16 cellular contexts compared by ENCODE assay signal in the genomic region with DNA sequence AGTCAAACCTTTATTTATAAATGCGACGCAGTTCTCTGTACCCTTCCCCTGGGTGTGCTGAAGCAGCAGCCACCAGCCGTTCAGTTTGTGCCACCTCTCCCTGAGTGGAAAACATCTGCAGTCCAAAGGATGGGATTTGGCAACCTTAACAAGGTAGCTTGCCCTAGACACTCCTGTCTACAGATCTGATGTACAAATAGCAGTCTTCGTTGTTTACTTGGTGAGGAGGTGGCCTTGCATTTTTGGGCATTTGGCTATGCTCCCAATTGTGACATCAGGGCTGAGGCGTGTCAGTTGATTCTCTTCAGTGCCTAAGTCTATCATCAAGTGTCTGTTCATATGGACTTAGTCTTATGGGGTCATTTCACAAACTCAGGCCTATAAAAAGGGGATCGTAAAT.
"Had no signal": no experiment of that assay in that cellular context is flagged by ENCODE, and none has a peak within 500 bp of the region (broad histone marks: within the 10 kb centered on the region; RNA-seq: fewer than 3 reads in every experiment).

No MANE protein-coding gene starts in this region.

- H2AFZ ChIP-seq: hepatocyte had no signal

- H3K4me1 ChIP-seq: testis had no signal

- H3K9me3 Mint-ChIP-seq: activated T-cell treated with anti-CD3 and anti-CD28 coated beads, Interleukin-2, amount 50 U/mL, for 4 hours; dendritic cell treated with granulocyte-macrophage colony-stimulating factor and Interleukin-4, amounts not matched to agents 40 ng/mL and 50 ng/mL, for 4 days; T-helper 2 cell treated with Interferon-gamma antibody and Interleukin-4, amounts not matched to agents 5 μg/mL and 100 μg/mL, for 36 hours; type B pancreatic cell had no signal

- H3K4me3 ChIP-seq: hepatocyte, right atrium auricular region, SK-N-MC, stomach, testis had no signal

- H3K27ac ChIP-seq: hepatocyte, right atrium auricular region, SK-N-MC, stomach, testis had no signal

- DNase-seq: activated CD4-positive, alpha-beta T cell treated with anti-CD3 and anti-CD28 coated beads for 48 hours; activated CD4-positive, CD25-positive, alpha-beta regulatory T cell; activated CD8-positive, alpha-beta T cell treated with anti-CD3 and anti-CD28 coated beads, Interleukin-2, amount 10 ng/mL, durations not matched to agents 7 days and 5 days; activated effector memory CD4-positive, alpha-beta T cell treated with Interleukin-2 at 50 U/mL for 16 hours; activated naive CD4-positive, alpha-beta T cell treated with anti-CD3 and anti-CD28 coated beads, Interleukin-2, amount 50 U/mL, for 16 hours; activated T-cell treated with anti-CD3 and anti-CD28 coated beads, Interleukin-2, amount 50 U/mL, for 4 hours; effector CD8-positive, alpha-beta T cell; foreskin fibroblast; stomach; testis had no signal

- H3K4me2 ChIP-seq: hepatocyte had no signal

- H3K27me3 Mint-ChIP-seq: dendritic cell treated with granulocyte-macrophage colony-stimulating factor and Interleukin-4, amounts not matched to agents 40 ng/mL and 50 ng/mL, for 4 days; type B pancreatic cell had no signal

- H3K27me3 ChIP-seq: hepatocyte, right atrium auricular region, stomach, testis had no signal

- H3K9me3 ChIP-seq: right atrium auricular region, stomach, testis had no signal

- H3K4me3 Mint-ChIP-seq: activated CD8-positive, alpha-beta T cell treated with anti-CD3 and anti-CD28 coated beads, Interleukin-2, amount 10 ng/mL, durations not matched to agents 7 days and 5 days; activated T-cell treated with anti-CD3 and anti-CD28 coated beads, Interleukin-2, amount 50 U/mL, for 4 hours; dendritic cell treated with granulocyte-macrophage colony-stimulating factor and Interleukin-4, amounts not matched to agents 40 ng/mL and 50 ng/mL, for 4 days; T-helper 2 cell treated with Interferon-gamma antibody and Interleukin-4, amounts not matched to agents 5 μg/mL and 100 μg/mL, for 36 hours; type B pancreatic cell had no signal

- H3K27ac Mint-ChIP-seq: activated CD8-positive, alpha-beta T cell treated with anti-CD3 and anti-CD28 coated beads, Interleukin-2, amount 10 ng/mL, durations not matched to agents 7 days and 5 days; dendritic cell treated with granulocyte-macrophage colony-stimulating factor and Interleukin-4, amounts not matched to agents 40 ng/mL and 50 ng/mL, for 4 days; T-helper 2 cell treated with Interferon-gamma antibody and Interleukin-4, amounts not matched to agents 5 μg/mL and 100 μg/mL, for 36 hours; type B pancreatic cell had no signal

- H3K79me2 ChIP-seq: hepatocyte had no signal
